Comparison of ENCODE assay signal across 21 cellular contexts in the genomic region with DNA sequence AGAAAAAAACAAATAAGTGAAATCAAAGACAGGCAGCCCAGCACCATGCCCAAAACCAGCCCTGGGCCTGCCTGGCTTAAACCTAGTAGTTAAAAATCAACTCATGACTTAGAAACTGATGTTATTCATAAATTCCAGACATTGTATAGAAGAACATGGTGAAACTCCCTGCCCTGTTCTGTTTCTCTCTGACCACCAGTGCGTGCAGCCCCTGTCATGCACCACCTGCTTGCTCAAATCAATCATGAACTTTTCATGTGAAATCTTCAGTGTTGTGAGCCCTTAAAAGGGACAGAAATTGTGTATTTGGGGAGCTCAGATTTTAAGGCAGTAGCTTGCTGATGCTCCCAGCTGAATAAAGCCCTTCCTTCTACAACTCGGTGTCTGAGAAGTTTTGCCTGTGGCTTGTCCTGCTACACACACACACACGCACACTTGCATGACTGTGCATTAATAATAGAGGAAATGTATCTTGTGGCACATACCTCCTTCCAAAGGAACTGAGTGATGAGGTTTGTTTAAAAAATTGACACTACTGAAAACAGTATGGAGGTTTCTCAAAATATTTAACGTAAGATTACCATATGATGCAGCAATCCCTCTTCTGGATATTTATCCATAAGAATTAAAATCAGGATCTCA. TPM values are rescaled to one million over a fixed set of nuclear protein-coding genes. Genes with fewer than 3 reads are reported as not detected.
A peak's percentile ranks its signal among the peaks of the same experiment; 100 is the strongest.
DNase-seq lines count a peak whose midpoint lies in the region; ATAC-seq, FAIRE-seq and TF ChIP-seq lines count a peak whose summit lies in the region.
"Had no signal": no experiment of that assay in that cellular context is flagged by ENCODE, and none has a peak within 500 bp of the region (broad histone marks: within the 10 kb centered on the region; RNA-seq: fewer than 3 reads in every experiment).

No MANE protein-coding gene starts in this region.

- H2AFZ ChIP-seq in neural progenitor cell (replicated peaks) = no peak overlapping the region

- WGBS in right cardiac atrium = 53% methylated on average over 4 of the region's 4 CpGs

- H3K4me3 ChIP-seq in neural progenitor cell (no peak overlapping the region), right cardiac atrium (ENCODE audit: low read length) (no peak overlapping the region)
- H3K4me3 ChIP-seq: HAP-1, psoas muscle had no signal

- no peak for TF ChIP-seq CTCF in neural progenitor cell (IDR thresholded peaks at IDR 0.05)

- ATAC-seq in right cardiac atrium (no peak), HG03432 (IDR thresholded peaks at IDR 0.05; ENCODE audit: unreplicated experiment) (no peak)
- ATAC-seq: psoas muscle; stimulated activated effector memory CD8-positive, alpha-beta T cell treated with anti-CD3 and anti-CD28 coated beads, Interleukin-12 subunit alpha, Interleukin-12 subunit beta, amount 100 ng/mL, for 72 hours had no signal

- no peaks in the 10 kb centered on the region for H3K27me3 Mint-ChIP-seq in neural progenitor cell (ENCODE audit: insufficient read depth, low read depth)
- H3K27me3 Mint-ChIP-seq: activated CD4-positive, alpha-beta memory T cell treated with anti-CD3 and anti-CD28 coated beads, Interleukin-2, amount 10 ng/mL, durations not matched to agents 7 days and 5 days had no signal

- no peak overlapping the region for H3K4me3 Mint-ChIP-seq in neural progenitor cell
- H3K4me3 Mint-ChIP-seq: activated CD4-positive, alpha-beta memory T cell treated with anti-CD3 and anti-CD28 coated beads, Interleukin-2, amount 10 ng/mL, durations not matched to agents 7 days and 5 days; stimulated activated effector memory CD8-positive, alpha-beta T cell treated with anti-CD3 and anti-CD28 coated beads, Interleukin-12 subunit alpha, Interleukin-12 subunit beta, amount 100 ng/mL, for 72 hours; T-helper 2 cell treated with Interferon-gamma antibody and Interleukin-4, amounts not matched to agents 5 μg/mL and 100 μg/mL, for 36 hours had no signal

- peaks cover 15% of the 10 kb centered on the region for H3K4me1 ChIP-seq in neural progenitor cell
- no peaks in the 10 kb centered on the region for H3K4me1 ChIP-seq in right cardiac atrium (ENCODE audit: control insufficient read depth, insufficient read depth, low read length)
- H3K4me1 ChIP-seq: HAP-1, lower lobe of right lung, psoas muscle had no signal

- H3K9ac ChIP-seq in neural progenitor cell = no peak overlapping the region

- H3K4me2 ChIP-seq in neural progenitor cell = peak overlapping the region; percentile 67

- H3K79me2 ChIP-seq in neural progenitor cell (ENCODE audit: low read depth) = no peaks in the 10 kb centered on the region

- no peak for FAIRE-seq in GM12891 (lab: Jason Lieb, UNC)

- H3K4me1 Mint-ChIP-seq in neural progenitor cell = peaks cover 32% of the 10 kb centered on the region
- H3K4me1 Mint-ChIP-seq: activated CD4-positive, alpha-beta memory T cell treated with anti-CD3 and anti-CD28 coated beads, Interleukin-2, amount 10 ng/mL, durations not matched to agents 7 days and 5 days; stimulated activated effector memory CD8-positive, alpha-beta T cell treated with anti-CD3 and anti-CD28 coated beads, Interleukin-12 subunit alpha, Interleukin-12 subunit beta, amount 100 ng/mL, for 72 hours had no signal

- no peaks in the 10 kb centered on the region for H3K36me3 Mint-ChIP-seq in neural progenitor cell
- H3K36me3 Mint-ChIP-seq: stimulated activated effector memory CD8-positive, alpha-beta T cell treated with anti-CD3 and anti-CD28 coated beads, Interleukin-12 subunit alpha, Interleukin-12 subunit beta, amount 100 ng/mL, for 72 hours had no signal

- H3K27me3 ChIP-seq in neural progenitor cell (no peaks in the 10 kb centered on the region), right cardiac atrium (ENCODE audit: control insufficient read depth, insufficient read depth) (no peaks in the 10 kb centered on the region)
- H3K27me3 ChIP-seq: Peyer's patch had no signal

- H3K9me3 Mint-ChIP-seq in neural progenitor cell = peaks cover 2% of the 10 kb centered on the region
- H3K9me3 Mint-ChIP-seq: activated CD4-positive, alpha-beta memory T cell treated with anti-CD3 and anti-CD28 coated beads, Interleukin-2, amount 10 ng/mL, durations not matched to agents 7 days and 5 days; activated T-helper 2 cell treated with anti-CD3 and anti-CD28 coated beads, Interferon-gamma antibody, Interleukin-2, Interleukin-4, amounts not matched to agents 10 μg/mL and 5 μg/mL and 100 μg/mL, durations not matched to agents 14 hours and 24 hours and 36 hours; T-helper 2 cell treated with Interferon-gamma antibody and Interleukin-4, amounts not matched to agents 5 μg/mL and 100 μg/mL, for 36 hours had no signal

- no peaks in the 10 kb centered on the region for H4K20me1 ChIP-seq in neural progenitor cell (ENCODE audit: low read depth)

- H3K27ac ChIP-seq in epithelial cell of prostate (peak overlapping the region; percentile 20), neural progenitor cell (no peak overlapping the region), right cardiac atrium (ENCODE audit: low read length) (no peak overlapping the region)
- H3K27ac ChIP-seq: psoas muscle had no signal

- intact Hi-C loops in right cardiac atrium (cut with DNase I) = no loop called here

- peak overlapping the region; percentile 82 for H3K27ac Mint-ChIP-seq in neural progenitor cell
- H3K27ac Mint-ChIP-seq: activated CD4-positive, alpha-beta memory T cell treated with anti-CD3 and anti-CD28 coated beads, Interleukin-2, amount 10 ng/mL, durations not matched to agents 7 days and 5 days; activated T-helper 2 cell treated with anti-CD3 and anti-CD28 coated beads, Interferon-gamma antibody, Interleukin-2, Interleukin-4, amounts not matched to agents 10 μg/mL and 5 μg/mL and 100 μg/mL, durations not matched to agents 14 hours and 24 hours and 36 hours; stimulated activated effector memory CD8-positive, alpha-beta T cell treated with anti-CD3 and anti-CD28 coated beads, Interleukin-12 subunit alpha, Interleukin-12 subunit beta, amount 100 ng/mL, for 72 hours; T-helper 2 cell treated with Interferon-gamma antibody and Interleukin-4, amounts not matched to agents 5 μg/mL and 100 μg/mL, for 36 hours had no signal

- DNase-seq in GM12891 (ENCODE audit: insufficient read length, low spot score) = no peak
- peak; percentile 79 for DNase-seq in LHCN-M2 (ENCODE audit: low read depth)
- DNase-seq in epithelial cell of prostate (ENCODE audit: low read depth, low spot score) = no peak
- DNase-seq in neural progenitor cell (ENCODE audit: low spot score) = no peak
- DNase-seq in NCI-H1105 treated with DMSO at 0.1 percent for 48 hours (lab: John Stamatoyannopoulos, UW) = no peak
- no peak for DNase-seq in NCI-H748 treated with DMSO at 0.1 percent for 48 hours (lab: John Stamatoyannopoulos, UW)
- DNase-seq in right cardiac atrium = no peak
- DNase-seq: activated CD4-positive, alpha-beta memory T cell treated with anti-CD3 and anti-CD28 coated beads, Interleukin-2, amount 10 ng/mL, durations not matched to agents 7 days and 5 days; effector CD8-positive, alpha-beta T cell; lower lobe of right lung; NCI-H1105; NCI-H446; Peyer's patch; psoas muscle; stimulated activated CD4-positive, alpha-beta T cell treated with anti-CD3 and anti-CD28 coated beads, Interleukin-2, amount 100 ng/mL, for 48 hours had no signal

- H3K36me3 ChIP-seq in neural progenitor cell = no peaks in the 10 kb centered on the region
- H3K36me3 ChIP-seq: HAP-1, lower lobe of right lung, Peyer's patch had no signal

- TF ChIP-seq POLR2A in GM12891 (IDR thresholded peaks at IDR 0.05; ENCODE audit: low read depth, low read length) = no peak

- H3F3A ChIP-seq in neural progenitor cell (ENCODE audit: low read depth) = peaks cover 16% of the 10 kb centered on the region

- H3K9me3 ChIP-seq in neural progenitor cell (ENCODE audit: low read depth) (no peaks in the 10 kb centered on the region), right cardiac atrium (ENCODE audit: control insufficient read depth, low read length) (no peaks in the 10 kb centered on the region)
- H3K9me3 ChIP-seq: HAP-1, lower lobe of right lung, Peyer's patch, psoas muscle had no signal

TF ChIP-seq in GM12891, 5 proteins besides CTCF, POLR2A, EP300 and RAD21:
- TF ChIP-seq SPI1 (IDR thresholded peaks at IDR 0.05; ENCODE audit: low read depth, low read length) (0 out of 2 replicates have a peak, but pooled peaks have one; percentile 2), TAF1 (IDR thresholded peaks at IDR 0.05; ENCODE audit: low read depth, low read length) (no peak)

RNA-seq across cellular contexts. Expression of gene UGT2B7, which starts 39.2 kb away (rescaled TPM):
- not detected for polyA plus RNA-seq in GM12891 (2012; ENCODE audit: low read depth, missing spikeins)
- total RNA-seq in LHCN-M2 (2014; rRNA removed) (0.57 and 1.2 TPM in 2 replicates), neural progenitor cell (ENCODE audit: low replicate concordance) (not detected in 2 replicates), right cardiac atrium (not detected)
- 0.29 TPM for polyA plus RNA-seq in LHCN-M2 (2012)
- not detected for polyA plus RNA-seq in right cardiac atrium
- total RNA-seq: activated CD4-positive, alpha-beta memory T cell treated with anti-CD3 and anti-CD28 coated beads, Interleukin-2, amount 10 ng/mL, durations not matched to agents 7 days and 5 days; activated T-helper 2 cell treated with anti-CD3 and anti-CD28 coated beads, Interferon-gamma antibody, Interleukin-2, Interleukin-4, amounts not matched to agents 10 μg/mL and 5 μg/mL and 100 μg/mL, durations not matched to agents 14 hours and 24 hours and 36 hours; HT1080; lower lobe of right lung; psoas muscle had no signal
